20 cellular contexts compared by ENCODE assay signal in the genomic region with DNA sequence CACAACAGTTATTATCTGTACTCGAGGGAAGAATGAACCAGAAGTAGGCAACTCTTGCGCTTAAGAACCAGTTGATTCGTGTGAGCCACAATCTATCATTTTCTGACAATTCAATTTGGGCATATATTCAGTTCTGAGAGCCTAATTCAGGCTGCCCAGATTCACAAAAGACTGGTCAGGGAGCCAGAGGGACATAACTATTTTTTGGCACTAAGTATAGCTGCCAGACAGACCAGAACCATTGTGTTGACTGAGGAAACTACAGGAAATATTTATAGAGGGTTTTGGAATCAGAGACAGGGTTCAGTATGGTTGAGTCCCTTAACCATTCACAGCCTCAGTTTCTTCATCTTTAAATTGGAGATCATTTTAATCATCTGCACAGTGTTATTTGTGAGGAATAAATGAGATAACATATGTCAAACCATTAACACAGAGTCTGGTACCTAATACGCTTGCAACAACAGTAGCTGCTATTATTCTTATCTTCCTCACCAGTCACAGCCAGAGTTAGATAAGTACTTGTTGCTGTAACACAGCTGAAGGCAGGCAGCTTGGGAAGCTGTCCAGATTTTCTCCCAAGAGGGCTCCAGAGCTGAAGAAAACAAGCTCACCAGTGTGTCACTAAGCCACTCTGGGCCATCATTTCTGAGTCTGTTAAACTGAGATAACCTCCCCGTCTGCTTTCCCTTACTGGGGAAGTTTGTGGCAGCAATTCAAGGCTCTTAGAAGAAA.
"Had no signal": no experiment of that assay in that cellular context is flagged by ENCODE, and none has a peak within 500 bp of the region (broad histone marks: within the 10 kb centered on the region; RNA-seq: fewer than 3 reads in every experiment).

No MANE protein-coding gene starts in this region.

- H3K4me1 ChIP-seq: adrenal gland, body of pancreas, prostate gland, spleen had no signal

- H3K4me3 Mint-ChIP-seq: activated CD4-positive, alpha-beta memory T cell treated with anti-CD3 and anti-CD28 coated beads, Interleukin-2, amount 10 ng/mL, durations not matched to agents 7 days and 5 days; activated naive CD4-positive, alpha-beta T cell treated with anti-CD3 and anti-CD28 coated beads, Interleukin-2, amount 50 U/mL, for 24 hours; activated T-cell treated with anti-CD3 and anti-CD28 coated beads, Interleukin-2, amount 50 U/mL, for 4 hours; central memory CD8-positive, alpha-beta T cell; nephron; stimulated activated naive CD8-positive, alpha-beta T cell treated with anti-CD3 and anti-CD28 coated beads, Interleukin-15, Interleukin-2, amounts not matched to agents 100 ng/mL and 50 ng/mL, for 24 hours; WTC11 had no signal

- ATAC-seq: activated T-cell treated with anti-CD3 and anti-CD28 coated beads, Interleukin-2, amount 50 U/mL, for 4 hours; body of pancreas; sciatic nerve; WTC11 had no signal

- H3K27me3 ChIP-seq: adrenal gland, body of pancreas, spleen had no signal

- H3K4me3 ChIP-seq: adrenal gland, body of pancreas, coronary artery, prostate gland, spleen had no signal

- DNase-seq: activated CD4-positive, alpha-beta memory T cell treated with anti-CD3 and anti-CD28 coated beads, Interleukin-2, amount 10 ng/mL, durations not matched to agents 7 days and 5 days; activated CD4-positive, alpha-beta T cell treated with anti-CD3 and anti-CD28 coated beads for 4 hours; activated effector memory CD4-positive, alpha-beta T cell treated with anti-CD3 and anti-CD28 coated beads, Interleukin-2, amount 50 U/mL, for 16 hours; activated T-cell treated with anti-CD3 and anti-CD28 coated beads, Interleukin-2, amount 50 U/mL, for 4 hours; body of pancreas; effector CD4-positive, alpha-beta T cell; foreskin melanocyte; mesenchymal stem cell; occipital lobe; spleen; T-helper 9 cell had no signal

- H3K9me3 ChIP-seq: adrenal gland, prostate gland had no signal

- H3K27ac ChIP-seq: adrenal gland, body of pancreas, prostate gland, spleen had no signal

- H3K27ac Mint-ChIP-seq: activated CD4-positive, alpha-beta memory T cell treated with anti-CD3 and anti-CD28 coated beads, Interleukin-2, amount 10 ng/mL, durations not matched to agents 7 days and 5 days; activated naive CD4-positive, alpha-beta T cell treated with anti-CD3 and anti-CD28 coated beads, Interleukin-2, amount 50 U/mL, for 24 hours; nephron; stimulated activated naive CD8-positive, alpha-beta T cell treated with anti-CD3 and anti-CD28 coated beads, Interleukin-15, Interleukin-2, amounts not matched to agents 100 ng/mL and 50 ng/mL, for 24 hours; WTC11 had no signal

- H3K4me1 Mint-ChIP-seq: activated CD4-positive, alpha-beta memory T cell treated with anti-CD3 and anti-CD28 coated beads, Interleukin-2, amount 10 ng/mL, durations not matched to agents 7 days and 5 days; activated naive CD4-positive, alpha-beta T cell treated with anti-CD3 and anti-CD28 coated beads, Interleukin-2, amount 50 U/mL, for 24 hours; central memory CD8-positive, alpha-beta T cell; nephron; WTC11 had no signal

- H3K27me3 Mint-ChIP-seq: activated CD4-positive, alpha-beta memory T cell treated with anti-CD3 and anti-CD28 coated beads, Interleukin-2, amount 10 ng/mL, durations not matched to agents 7 days and 5 days; stimulated activated naive CD8-positive, alpha-beta T cell treated with anti-CD3 and anti-CD28 coated beads, Interleukin-15, Interleukin-2, amounts not matched to agents 100 ng/mL and 50 ng/mL, for 24 hours had no signal

- H3K36me3 ChIP-seq: adrenal gland, prostate gland, spleen had no signal
